In genomic region chr22:37057796-37058510, GRCh38 we compare ENCODE assay signal across 32 cellular contexts. TPM values are rescaled to one million over a fixed set of nuclear protein-coding genes. Genes with fewer than 3 reads are reported as not detected.
"Had no signal": no experiment of that assay in that cellular context is flagged by ENCODE, and none has a peak within 500 bp of the region (broad histone marks: within the 10 kb centered on the region; RNA-seq: fewer than 3 reads in every experiment).

No MANE protein-coding gene starts in this region.

- H3K4me3 ChIP-seq: ascending aorta, breast epithelium, cardiac muscle cell, coronary artery, esophagus squamous epithelium, gastroesophageal sphincter had no signal

- H3K27ac ChIP-seq: ascending aorta, breast epithelium, cardiac muscle cell, coronary artery, epithelial cell of prostate, esophagus squamous epithelium, gastroesophageal sphincter had no signal

- H3K4me1 ChIP-seq: ascending aorta, breast epithelium had no signal

- H3K9me3 ChIP-seq: ascending aorta, breast epithelium, esophagus squamous epithelium, gastroesophageal sphincter had no signal

- H3K27me3 ChIP-seq: ascending aorta, breast epithelium, cardiac muscle cell, esophagus squamous epithelium, gastroesophageal sphincter had no signal

- ATAC-seq: activated CD4-positive, alpha-beta T cell treated with anti-CD3 and anti-CD28 coated beads for 36 hours; activated naive CD4-positive, alpha-beta T cell treated with anti-CD3 and anti-CD28 coated beads, Interleukin-2, amount 50 U/mL, for 72 hours; activated T-cell treated with anti-CD3 and anti-CD28 coated beads, Interleukin-2, amount 50 U/mL, for 72 hours; effector memory CD8-positive, alpha-beta T cell; gastroesophageal sphincter; T-helper 17 cell had no signal

- DNase-seq: activated CD4-positive, alpha-beta memory T cell treated with anti-CD3 and anti-CD28 coated beads, Interleukin-2, amount 10 ng/mL, durations not matched to agents 7 days and 5 days; activated CD4-positive, alpha-beta T cell treated with anti-CD3 and anti-CD28 coated beads for 36 hours; activated CD4-positive, alpha-beta T cell treated with anti-CD3 and anti-CD28 coated beads, Interleukin-2, amount 10 ng/mL, durations not matched to agents 7 days and 5 days; activated CD4-positive, alpha-beta T cell treated with anti-CD3 and anti-CD28 coated beads, Interleukin-2, amount 50 U/mL, for 4 hours; activated CD4-positive, CD25-positive, alpha-beta regulatory T cell; activated CD4-positive, CD25-positive, alpha-beta regulatory T cell treated with anti-CD3 and anti-CD28 coated beads, Interleukin-2, amount 50 U/mL, for 72 hours; activated CD8-positive, alpha-beta memory T cell treated with anti-CD3 and anti-CD28 coated beads, Interleukin-2, amount 50 U/mL, for 48 hours; activated gamma-delta T cell; activated naive CD4-positive, alpha-beta T cell; activated naive CD4-positive, alpha-beta T cell treated with anti-CD3 and anti-CD28 coated beads, Interleukin-2, amount 10 ng/mL, durations not matched to agents 7 days and 5 days; activated naive CD8-positive, alpha-beta T cell treated with anti-CD3 and anti-CD28 coated beads, Interleukin-2, amount 10 ng/mL, durations not matched to agents 7 days and 5 days; activated T-cell treated with anti-CD3 and anti-CD28 coated beads for 4 hours; activated T-cell treated with anti-CD3 and anti-CD28 coated beads, Interleukin-2, amount 50 U/mL, for 24 hours; activated T-cell treated with anti-CD3 and anti-CD28 coated beads, Interleukin-2, amount 50 U/mL, for 72 hours; effector CD4-positive, alpha-beta T cell; effector memory CD8-positive, alpha-beta T cell; esophagus squamous epithelium; foreskin melanocyte; T-helper 1 cell; T-helper 17 cell had no signal

- H3K36me3 ChIP-seq: breast epithelium, cardiac muscle cell had no signal

RNA-seq across cellular contexts. Expression of gene TMPRSS6, which starts 51.6 kb away (rescaled TPM):
- total RNA-seq: ascending aorta, cardiac muscle cell, cerebellum, endothelial cell of umbilical vein, fibroblast of lung, fibroblast of villous mesenchyme, gastroesophageal sphincter, glomerular endothelial cell had no signal
- polyA plus RNA-seq: endothelial cell of umbilical vein, fibroblast of lung had no signal
